Comparison of ENCODE assay signal across 34 cellular contexts in the genomic region with DNA sequence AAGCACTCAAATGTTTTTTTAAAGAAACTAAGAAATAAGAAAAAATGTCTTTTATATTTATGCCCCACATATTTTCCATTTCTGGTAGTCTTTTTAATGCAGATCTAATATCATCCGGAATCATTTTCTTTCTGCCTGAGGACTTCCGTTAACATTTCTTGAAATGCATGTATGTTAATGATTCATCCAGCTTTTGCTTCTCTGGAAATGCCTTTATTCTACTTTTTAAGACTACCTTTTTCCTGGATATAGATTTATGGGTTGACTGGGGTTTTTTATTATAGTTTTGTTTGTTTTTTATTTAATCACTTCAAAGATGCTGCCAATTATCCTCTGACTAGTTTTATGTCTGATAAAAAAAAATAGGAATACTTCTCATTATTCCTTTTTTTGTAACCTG.
"Had no signal": no experiment of that assay in that cellular context is flagged by ENCODE, and none has a peak within 500 bp of the region (broad histone marks: within the 10 kb centered on the region; RNA-seq: fewer than 3 reads in every experiment).

No MANE protein-coding gene starts in this region.

- H3K27ac ChIP-seq: KMS-11 had no signal

- H3K9ac ChIP-seq: KMS-11 had no signal

- H3K4me3 ChIP-seq: MG63 had no signal

- H3K4me2 ChIP-seq: KMS-11 had no signal

- H3K36me3 ChIP-seq: MG63 had no signal

- H3K9me3 ChIP-seq: MG63 had no signal

- DNase-seq: Karpas-422, Kasumi-1, MG63, MM.1S, MV-4-11, NCI-H1048, NCI-H1092, NCI-H1092 treated with DMSO at 0.1 percent for 48 hours, NCI-H1105, NCI-H1105 treated with DMSO at 0.1 percent for 48 hours, NCI-H1417, NCI-H1417 treated with DMSO at 0.1 percent for 48 hours, NCI-H1436, NCI-H1436 treated with DMSO at 0.1 percent for 48 hours, NCI-H146, NCI-H1694, NCI-H1694 treated with DMSO at 0.1 percent for 48 hours, NCI-H187, NCI-H187 treated with DMSO at 0.1 percent for 48 hours, NCI-H1930, NCI-H2029, NCI-H2029 treated with DMSO at 0.1 percent for 48 hours, NCI-H2081, NCI-H2081 treated with DMSO at 0.1 percent for 48 hours, NCI-H2107, NCI-H2171, NCI-H2171 treated with DMSO at 0.1 percent for 48 hours, NCI-H2227 treated with DMSO at 0.1 percent for 48 hours, NCI-H226, NCI-H345, NCI-H446, NCI-H446 treated with DMSO at 0.1 percent for 48 hours, NCI-H510A had no signal
